Comparison of ENCODE assay signal across 6 cellular contexts in genomic region chr17:7437369-7437863, GRCh38. TPM values are rescaled to one million over a fixed set of nuclear protein-coding genes. Genes with fewer than 3 reads are reported as not detected.
DNase-seq lines count a peak whose midpoint lies in the region; TF ChIP-seq lines count a peak whose summit lies in the region.

No MANE protein-coding gene starts in this region.

- no peak for TF ChIP-seq CTCF in mammary epithelial cell (conservative IDR thresholded peaks at IDR 0.05 in 1 of 2, IDR thresholded peaks at IDR 0.05 in 1 of 2; ENCODE audit: extremely low read depth in 1 of 2, insufficient read depth in 1 of 2, low read depth in 1 of 2, low read length in 2 of 2)
- TF ChIP-seq CTCF in neutrophil (IDR thresholded peaks at IDR 0.05), result no peak
- TF ChIP-seq CTCF in lower leg skin (IDR thresholded peaks at IDR 0.05), result no peak

- H2AFZ ChIP-seq in mammary epithelial cell (ENCODE audit: low read depth, low read length), result peak overlapping the region; percentile 70

- no peak for TF ChIP-seq POLR2A in lower leg skin (IDR thresholded peaks at IDR 0.05)

- H3K79me2 ChIP-seq in mammary epithelial cell (ENCODE audit: insufficient read depth, low read length), result peaks cover 27% of the 10 kb centered on the region

- WGBS in mammary epithelial cell (ENCODE audit: low coverage, missing lambda C conversion rate), result 11% methylated on average over 4 of the region's 31 CpGs
- WGBS in lower leg skin, 2 donors, result 17 to 24% methylated on average over 22 to 23 of the region's 31 CpGs

- no peak for DNase-seq in HAP-1 (ENCODE audit: low spot score in 2 of 2)
- no peak for DNase-seq in mammary epithelial cell
- no peak for DNase-seq in NK-92 treated with Interleukin-12 subunit alpha and Interleukin-12 subunit beta, amount 100 ng/mL, for 24 hours (lab: John Stamatoyannopoulos, UW)
- DNase-seq in NCI-H146 (lab: John Stamatoyannopoulos, UW), result no peak
- no peak for DNase-seq in lower leg skin (ENCODE audit: low spot score in 2 of 2)

- H3K27me3 ChIP-seq in HAP-1 (ENCODE audit: low read depth) (no peaks in the 10 kb centered on the region; the same call in 1 of the 2 replicates), mammary epithelial cell (ENCODE audit: insufficient read depth, low read length) (no peaks in the 10 kb centered on the region), neutrophil (peaks cover 57% of the 10 kb centered on the region)

- H3K4me2 ChIP-seq in mammary epithelial cell (ENCODE audit: insufficient read depth, low read depth, low read length), result peak overlapping the region; percentile 92

- H3K36me3 ChIP-seq in HAP-1 (replicated peaks), result no peaks in the 10 kb centered on the region
- no peaks in the 10 kb centered on the region for H3K36me3 ChIP-seq in mammary epithelial cell (ENCODE audit: insufficient read depth, low read length)
- no peaks in the 10 kb centered on the region for H3K36me3 ChIP-seq in neutrophil

- dilution Hi-C loops in mammary epithelial cell (cut with HindIII; ENCODE audit: low sequenced_read_pairs), result no loop called here

- no peaks in the 10 kb centered on the region for H4K20me1 ChIP-seq in mammary epithelial cell (ENCODE audit: insufficient read depth, low read length)

- H3K9me3 ChIP-seq in HAP-1 (no peaks in the 10 kb centered on the region), mammary epithelial cell (replicated peaks; ENCODE audit: insufficient read depth, low read length) (no peaks in the 10 kb centered on the region), neutrophil (no peaks in the 10 kb centered on the region)

- in situ Hi-C loops in HAP-1 (cut with MboI; ENCODE audit: low sequenced_read_pairs) (no loop called here), mammary epithelial cell (cut with MboI; ENCODE audit: low sequenced_read_pairs in 2 of 2) (loop anchor here in 1 of 2 donors (5.0 kb wide), 3 partner anchors 35 to 85 kb away; partner anchors contain the start of genes KCTD11, TMEM256 and ZBTB4)

- H3K27ac ChIP-seq in mammary epithelial cell (ENCODE audit: insufficient read depth, low read depth, low read length), result peak overlapping the region; percentile 22
- H3K27ac ChIP-seq in neutrophil, result peak overlapping the region; percentile 72

- peak overlapping the region; percentile 57 for H3K9ac ChIP-seq in mammary epithelial cell (ENCODE audit: insufficient read depth, low read length)

- peak overlapping the region; percentile 22 for H3K4me3 ChIP-seq in HAP-1
- peak overlapping the region; percentile 40 to 76 (median 68) for H3K4me3 ChIP-seq in mammary epithelial cell (replicated peaks in 1 of 3; ENCODE audit: insufficient read depth in 1 of 3, low read depth in 2 of 3, low read length in 3 of 3)
- H3K4me3 ChIP-seq in neutrophil (ENCODE audit: low read depth in 1 of 2, low read length in 1 of 2), result peak overlapping the region; percentile 58 to 75
- H3K4me3 ChIP-seq in lower leg skin (ENCODE audit: low read depth, poor library complexity, severe bottlenecking), result no peak overlapping the region

- BruUV-seq in mammary epithelial cell (replicated peaks; lab: Mats Ljungman, UMichigan), result no TSS peak

- CTCF ChIA-PET in mammary epithelial cell (lab: Charles Lee; ENCODE audit: low non-redundant PET), result interaction anchor here (0.6 to 0.9 kb wide), 5 partner anchors 60 to 123 kb away, joined by 3 to 12 read pairs (median 4); no protein-coding TSS in a partner anchor

- H3K4me1 ChIP-seq in HAP-1 (peaks cover 11% of the 10 kb centered on the region), mammary epithelial cell (ENCODE audit: insufficient read depth, low read length) (peaks cover 45% of the 10 kb centered on the region), neutrophil (ENCODE audit: control insufficient read depth in 1 of 2, insufficient read depth in 1 of 2, low read depth in 1 of 2, low read length in 1 of 2) (peaks cover 50 to 61% of the 10 kb centered on the region in 2 experiments)

- intact Hi-C loops in mammary epithelial cell (cut with micrococcal nuclease), result loop anchor here (1.0 to 5.0 kb wide), 7 partner anchors 17 to 250 kb away; partner anchors contain the start of genes PLSCR3, POLR2A, SENP3 and SOX15
- intact Hi-C loops in lower leg skin (cut with DNase I; ENCODE audit: low total_unique reads), result loop anchor here (10.0 kb wide), 1 partner anchor 127 kb away; the partner anchor contains the start of gene SENP3

RNA-seq across cellular contexts. Expression of gene FGF11, which starts 1.9 kb away (rescaled TPM):
- total RNA-seq in mammary epithelial cell (10 to 100 TPM; 11.2 to 20.2 TPM), lower leg skin (10 to 100 TPM; 12.5 to 15.0 (median 13.9) TPM)
- 16.8 TPM for polyA plus RNA-seq in mammary epithelial cell
- 13.5 TPM for polyA minus RNA-seq in mammary epithelial cell

RNA-seq across cellular contexts. Expression of gene TMEM102, which starts 2.2 kb away (rescaled TPM):
- total RNA-seq in mammary epithelial cell (10 to 100 TPM; 14.5 to 16.0 TPM), lower leg skin (10 to 100 TPM; 15.5 to 23.2 (median 22.1) TPM)
- 12.0 TPM for polyA plus RNA-seq in mammary epithelial cell
- polyA minus RNA-seq in mammary epithelial cell, result 19.2 TPM

RNA-seq across cellular contexts. Expression of gene CHRNB1, which starts 7.4 kb away (rescaled TPM):
- total RNA-seq in mammary epithelial cell (10 to 100 TPM; 30.2 to 35.4 TPM), lower leg skin (10 to 100 TPM in 3 of 4 donors, 1 to 10 TPM in 1; 7.8 to 16.0 (median 13.6) TPM)
- 33.8 TPM for polyA plus RNA-seq in mammary epithelial cell
- 10.9 TPM for polyA minus RNA-seq in mammary epithelial cell

RNA-seq across cellular contexts. Expression of gene SPEM3, which starts 8.8 kb away (rescaled TPM):
- total RNA-seq in mammary epithelial cell (not detected), lower leg skin (not detected)
- polyA plus RNA-seq in mammary epithelial cell, result not detected
- polyA minus RNA-seq in mammary epithelial cell, result not detected

RNA-seq across cellular contexts. Expression of gene SPEM2, which starts 12.0 kb away (rescaled TPM):
- total RNA-seq in mammary epithelial cell (not detected), lower leg skin (not detected)
- not detected for polyA plus RNA-seq in mammary epithelial cell
- polyA minus RNA-seq in mammary epithelial cell, result not detected
